ENCODE assay signal across 23 cellular contexts in the genomic region with DNA sequence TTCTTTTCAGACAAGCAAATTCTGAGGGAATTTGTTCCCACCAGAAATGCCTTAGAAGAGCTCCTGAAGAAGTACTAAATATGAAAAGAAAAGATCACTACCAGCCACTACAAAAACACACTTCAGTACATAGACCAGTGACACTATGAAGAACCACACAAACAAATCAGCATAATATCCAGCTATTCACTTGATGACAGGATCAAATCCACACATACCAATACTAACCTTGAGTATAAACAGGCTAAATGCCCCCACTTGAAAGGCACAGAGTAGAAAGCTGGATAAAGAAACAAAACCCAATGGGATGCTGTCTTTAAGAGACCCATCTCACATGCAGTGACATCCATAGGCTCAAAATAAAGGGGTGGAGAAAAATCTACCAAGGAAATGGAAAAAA.
"Had no signal": no experiment of that assay in that cellular context is flagged by ENCODE, and none has a peak within 500 bp of the region (broad histone marks: within the 10 kb centered on the region; RNA-seq: fewer than 3 reads in every experiment).

No MANE protein-coding gene starts in this region.

- H3K4me1 ChIP-seq: colonic mucosa, esophagus muscularis mucosa, esophagus squamous epithelium, foreskin keratinocyte, gastrocnemius medialis, gastroesophageal sphincter, heart left ventricle, heart right ventricle had no signal

- H3K36me3 ChIP-seq: colonic mucosa, esophagus muscularis mucosa, esophagus squamous epithelium, gastrocnemius medialis, gastroesophageal sphincter, heart left ventricle, heart right ventricle had no signal

- H3K27ac ChIP-seq: colonic mucosa, coronary artery, dorsolateral prefrontal cortex, epithelial cell of prostate, esophagus muscularis mucosa, esophagus squamous epithelium, foreskin keratinocyte, gastrocnemius medialis, gastroesophageal sphincter, heart left ventricle, heart right ventricle had no signal

- H3K4me3 ChIP-seq: colonic mucosa, coronary artery, dorsolateral prefrontal cortex, esophagus muscularis mucosa, esophagus squamous epithelium, gastrocnemius medialis, gastroesophageal sphincter, heart left ventricle, heart right ventricle had no signal

- H3K9me3 ChIP-seq: colonic mucosa, gastrocnemius medialis had no signal

- DNase-seq: colonic mucosa; cortex of kidney; dermis blood vessel endothelial cell; dorsolateral prefrontal cortex; effector CD4-positive, alpha-beta T cell; effector CD8-positive, alpha-beta T cell; effector memory CD4-positive, alpha-beta T cell; effector memory CD8-positive, alpha-beta T cell; endodermal cell; erythroblast; esophagus squamous epithelium; foreskin fibroblast; foreskin keratinocyte; foreskin melanocyte; gastrocnemius medialis; glutamatergic neuron; head of caudate nucleus; heart left ventricle; heart right ventricle had no signal
